ENCODE assay signal across 18 cellular contexts in genomic region chr21:45454924-45455315, GRCh38. TPM values are rescaled to one million over a fixed set of nuclear protein-coding genes. Genes with fewer than 3 reads are reported as not detected.
A peak's percentile ranks its signal among the peaks of the same experiment; 100 is the strongest.
DNase-seq lines count a peak whose midpoint lies in the region; FAIRE-seq and TF ChIP-seq lines count a peak whose summit lies in the region.
"Had no signal": no experiment of that assay in that cellular context is flagged by ENCODE, and none has a peak within 500 bp of the region (broad histone marks: within the 10 kb centered on the region; RNA-seq: fewer than 3 reads in every experiment).

No MANE protein-coding gene starts in this region.

- H4K20me1 ChIP-seq in BLaER1, result no peaks in the 10 kb centered on the region
- peaks cover 51% of the 10 kb centered on the region for H4K20me1 ChIP-seq in astrocyte (ENCODE audit: insufficient read depth, low read length)

- H3K27me3 Mint-ChIP-seq in astrocyte (ENCODE audit: low read depth, unreplicated experiment), result no peaks in the 10 kb centered on the region
- H3K27me3 Mint-ChIP-seq: brain, naive B cell had no signal

- no peaks in the 10 kb centered on the region for H3K36me3 ChIP-seq in BLaER1
- no peaks in the 10 kb centered on the region for H3K36me3 ChIP-seq in astrocyte (ENCODE audit: insufficient read depth, low read length)
- no peaks in the 10 kb centered on the region for H3K36me3 ChIP-seq in cardiac muscle cell
- H3K36me3 ChIP-seq in rectal smooth muscle tissue (ENCODE audit: control insufficient read depth, insufficient read depth, low read length), result no peaks in the 10 kb centered on the region

- peak overlapping the region; percentile 64 for H3K4me2 ChIP-seq in BLaER1
- H3K4me2 ChIP-seq in astrocyte (ENCODE audit: low read length), result peak overlapping the region; percentile 67
- H3K4me2 ChIP-seq: smooth muscle cell had no signal

- no peak overlapping the region for H3K27ac ChIP-seq in BLaER1
- H3K27ac ChIP-seq in astrocyte (ENCODE audit: low read depth, low read length), result no peak overlapping the region
- H3K27ac ChIP-seq in cardiac muscle cell, result peak overlapping the region; percentile 4
- no peak overlapping the region for H3K27ac ChIP-seq in rectal smooth muscle tissue (ENCODE audit: low read depth, low read length)
- H3K27ac ChIP-seq: SK-N-MC had no signal

- DNase-seq in astrocyte (ENCODE audit: low read depth) (no peak), cardiac muscle cell (ENCODE audit: low read depth in 1 of 2, low spot score in 1 of 2) (peak in 1 of 2 donors; percentile 62), DMS79 treated with DMSO at 0.1 percent for 48 hours (lab: John Stamatoyannopoulos, UW) (no peak), NCI-H82 treated with DMSO at 0.1 percent for 48 hours (lab: John Stamatoyannopoulos, UW; ENCODE audit: unreplicated experiment) (no peak), GM13977 (ENCODE audit: low spot score) (no peak), SKM-1 (lab: John Stamatoyannopoulos, UW; ENCODE audit: unreplicated experiment) (no peak)
- DNase-seq: activated CD4-positive, alpha-beta T cell treated with anti-CD3 and anti-CD28 coated beads for 1 hour; activated T-cell treated with anti-CD3 and anti-CD28 coated beads, Interleukin-2, amount 50 U/mL, for 48 hours; erythroblast; naive B cell; NCI-H1694 treated with DMSO at 0.1 percent for 48 hours; NCI-H748 treated with DMSO at 0.1 percent for 48 hours had no signal

- H3K9me3 Mint-ChIP-seq in astrocyte (ENCODE audit: unreplicated experiment), result no peaks in the 10 kb centered on the region

- no peak overlapping the region for H3K4me3 Mint-ChIP-seq in astrocyte (ENCODE audit: unreplicated experiment)
- H3K4me3 Mint-ChIP-seq: brain, naive B cell had no signal

- no peaks in the 10 kb centered on the region for H3K27me3 ChIP-seq in BLaER1
- no peaks in the 10 kb centered on the region for H3K27me3 ChIP-seq in astrocyte (ENCODE audit: insufficient read depth, low read length)
- no peaks in the 10 kb centered on the region for H3K27me3 ChIP-seq in cardiac muscle cell
- peaks cover 1% of the 10 kb centered on the region for H3K27me3 ChIP-seq in rectal smooth muscle tissue (ENCODE audit: control insufficient read depth, insufficient read depth, low read length)

- H3K4me3 ChIP-seq in BLaER1, result no peak overlapping the region
- H3K4me3 ChIP-seq in astrocyte (ENCODE audit: insufficient read depth, low read depth, low read length), result peak overlapping the region; percentile 28
- no peak overlapping the region for H3K4me3 ChIP-seq in cardiac muscle cell
- peak overlapping the region; percentile 58 for H3K4me3 ChIP-seq in rectal smooth muscle tissue (ENCODE audit: low read length)
- H3K4me3 ChIP-seq: K562, SK-N-MC, smooth muscle cell had no signal

- peaks cover 68% of the 10 kb centered on the region for H3K4me1 ChIP-seq in BLaER1
- peaks cover 26% of the 10 kb centered on the region for H3K4me1 ChIP-seq in astrocyte (ENCODE audit: insufficient read depth, low read length)
- no peaks in the 10 kb centered on the region for H3K4me1 ChIP-seq in cardiac muscle cell (ENCODE audit: low read depth)
- peaks cover 8% of the 10 kb centered on the region for H3K4me1 ChIP-seq in rectal smooth muscle tissue (ENCODE audit: control insufficient read depth, insufficient read depth, low read length)

- no peak overlapping the region for H3K27ac Mint-ChIP-seq in astrocyte (ENCODE audit: unreplicated experiment)
- H3K27ac Mint-ChIP-seq: brain, naive B cell had no signal

- peaks cover 43% of the 10 kb centered on the region for H3K79me2 ChIP-seq in astrocyte (ENCODE audit: insufficient read depth, low read length)

- H3K9ac ChIP-seq in BLaER1, result no peak overlapping the region
- no peak overlapping the region for H3K9ac ChIP-seq in astrocyte (ENCODE audit: low read length)
- H3K9ac ChIP-seq in rectal smooth muscle tissue (ENCODE audit: low read length), result no peak overlapping the region

- H3K36me3 Mint-ChIP-seq in astrocyte (ENCODE audit: low read depth, unreplicated experiment), result peaks cover 6% of the 10 kb centered on the region
- H3K36me3 Mint-ChIP-seq: brain, naive B cell had no signal

- H3K9me3 ChIP-seq in BLaER1, result no peaks in the 10 kb centered on the region
- H3K9me3 ChIP-seq in astrocyte (ENCODE audit: insufficient read depth, low read depth, low read length), result no peaks in the 10 kb centered on the region
- H3K9me3 ChIP-seq in cardiac muscle cell (ENCODE audit: low read depth), result no peaks in the 10 kb centered on the region

- TF ChIP-seq CTCF in astrocyte (IDR thresholded peaks at IDR 0.05; ENCODE audit: insufficient read depth, low read depth, low read length) (no peak), cardiac muscle cell (IDR thresholded peaks at IDR 0.05; ENCODE audit: low read depth, low read length) (no peak), GM13977 (IDR thresholded peaks at IDR 0.05; ENCODE audit: extremely low read depth, insufficient read depth, missing control alignments) (no peak)

- H2AFZ ChIP-seq in astrocyte (ENCODE audit: low read depth, low read length), result no peak overlapping the region

- no peak for FAIRE-seq in astrocyte (lab: Jason Lieb, UNC)
- FAIRE-seq: K562 had no signal

- in situ Hi-C loops in GM13977 (cut with MboI; ENCODE audit: low pct_unique_long_range_greater_than_20kb, low sequenced_read_pairs, unreplicated experiment), result no loop called here

- H3K4me1 Mint-ChIP-seq in astrocyte (ENCODE audit: low read depth, unreplicated experiment), result peaks cover 19% of the 10 kb centered on the region

RNA-seq across cellular contexts. Expression of gene COL18A1, which starts 50.0 kb away (rescaled TPM):
- 616 and 692 TPM in 2 replicates for total RNA-seq in astrocyte
- total RNA-seq in cardiac muscle cell, result 887 and 1,182 TPM in 2 replicates
- polyA plus RNA-seq in cardiac muscle cell, result 407 and 535 TPM in 2 replicates

Comparison
In these comparisons a context has a peak if more than half of its experiments do, and no peak if none do; other contexts are left out.
1. H3K4me3 ChIP-seq: peak in astrocyte (single experiment) and rectal smooth muscle tissue (single experiment); none in BLaER1 (single experiment) and cardiac muscle cell (single experiment).